12 cellular contexts compared by ENCODE assay signal in genomic region chr4:113637363-113637762, GRCh38.
DNase-seq lines count a peak whose midpoint lies in the region; ATAC-seq, FAIRE-seq and TF ChIP-seq lines count a peak whose summit lies in the region.
"Had no signal": no experiment of that assay in that cellular context is flagged by ENCODE, and none has a peak within 500 bp of the region (broad histone marks: within the 10 kb centered on the region; RNA-seq: fewer than 3 reads in every experiment).

No MANE protein-coding gene starts in this region.

- peaks cover 95% of the 10 kb centered on the region for H3K4me1 ChIP-seq in Karpas-422 (ENCODE audit: low read length)
- H3K4me1 ChIP-seq in GM12878 (ENCODE audit: control insufficient read depth, insufficient read depth, low read length), result peaks cover 55% of the 10 kb centered on the region

- TF ChIP-seq CTCF in GM12878 (IDR thresholded peaks at IDR 0.05 in 2 of 3, conservative IDR thresholded peaks at IDR 0.05 in 1 of 3; ENCODE audit: control insufficient read depth in 2 of 3, extremely low read depth in 1 of 3, insufficient read depth in 1 of 3, low read depth in 3 of 3, low read length in 3 of 3) (no peak), glutamatergic neuron (IDR thresholded peaks at IDR 0.05; ENCODE audit: partially characterized antibody, unreplicated experiment) (no peak)

- TF ChIP-seq EP300 in GM12878 (IDR thresholded peaks at IDR 0.05; ENCODE audit: borderline replicate concordance in 1 of 2, control insufficient read depth in 1 of 2, low read depth in 2 of 2, low read length in 2 of 2), result no peak

- peak overlapping the region; percentile 64 for H3K9ac ChIP-seq in Karpas-422 (ENCODE audit: low read length)
- H3K9ac ChIP-seq in GM12878 (ENCODE audit: control insufficient read depth, insufficient read depth, low read length), result no peak overlapping the region

- H3K79me2 ChIP-seq in Karpas-422 (ENCODE audit: low read length) (peaks cover 79% of the 10 kb centered on the region), GM12878 (ENCODE audit: control insufficient read depth, insufficient read depth, low read length) (peaks cover 19% of the 10 kb centered on the region)

- H3K27me3 ChIP-seq in Karpas-422 (ENCODE audit: low read length) (no peaks in the 10 kb centered on the region), GM12878 (replicated peaks in 1 of 2; ENCODE audit: control insufficient read depth in 2 of 2, insufficient read depth in 2 of 2, low read length in 1 of 2) (no peaks in the 10 kb centered on the region)
- H3K27me3 ChIP-seq: SJSA1 had no signal

- no peaks in the 10 kb centered on the region for H3K27me3 Mint-ChIP-seq in activated CD4-positive, alpha-beta T cell treated with anti-CD3 and anti-CD28 coated beads, Interleukin-2, amount 10 ng/mL, durations not matched to agents 24 days and 14 days
- H3K27me3 Mint-ChIP-seq in glutamatergic neuron (ENCODE audit: unreplicated experiment), result no peaks in the 10 kb centered on the region
- H3K27me3 Mint-ChIP-seq: memory B cell had no signal

- H2AFZ ChIP-seq in Karpas-422 (ENCODE audit: low read length) (no peak overlapping the region), GM12878 (ENCODE audit: control insufficient read depth, low read depth, low read length) (no peak overlapping the region)

- no peak for FAIRE-seq in GM12878 (lab: Jason Lieb, UNC)
- FAIRE-seq: G401.6 had no signal

- WGBS in GM12878 (ENCODE audit: insufficient coverage, insufficient replicate concordance, low lambda C conversion rate, missing lambda C conversion rate), result 0% methylated on average over 1 of the region's 1 CpG

- H3K4me2 ChIP-seq in Karpas-422 (ENCODE audit: low read depth, low read length, poor library complexity, severe bottlenecking) (peak overlapping the region; percentile 63), GM12878 (ENCODE audit: control insufficient read depth, insufficient read depth) (peak overlapping the region; percentile 28; the same call in 1 of the 2 replicates)

- no peak overlapping the region for H3K27ac Mint-ChIP-seq in activated CD4-positive, alpha-beta T cell treated with anti-CD3 and anti-CD28 coated beads, Interleukin-2, amount 10 ng/mL, durations not matched to agents 24 days and 14 days
- H3K27ac Mint-ChIP-seq in glutamatergic neuron (ENCODE audit: unreplicated experiment), result no peak overlapping the region

- POLR2A ChIA-PET in GM12878 (lab: Charles Lee), result interaction anchor here (0.7 to 4.0 kb wide), 12 partner anchors 9 to 284 kb away, joined by 3 to 20 read pairs (median 4); no protein-coding TSS in a partner anchor

- peak overlapping the region; percentile 14 for H3K4me3 Mint-ChIP-seq in activated CD4-positive, alpha-beta T cell treated with anti-CD3 and anti-CD28 coated beads, Interleukin-2, amount 10 ng/mL, durations not matched to agents 24 days and 14 days
- no peak overlapping the region for H3K4me3 Mint-ChIP-seq in glutamatergic neuron (ENCODE audit: unreplicated experiment)

- H3K9me2 ChIP-seq in Karpas-422 (replicated peaks; ENCODE audit: insufficient read depth, low read length), result no peaks in the 10 kb centered on the region

- SMC1A ChIA-PET in GM12878 (lab: Charles Lee; ENCODE audit: uncharacterized antibody, unreplicated experiment), result interaction anchor here (0.6 to 17.1 kb wide), 42 partner anchors 7 to 435 kb away, joined by 3 to 282 read pairs (median 5); no protein-coding TSS in a partner anchor

- H3K9me3 ChIP-seq in Karpas-422 (ENCODE audit: low read length), result no peaks in the 10 kb centered on the region
- H3K9me3 ChIP-seq in GM12878 (replicated peaks; ENCODE audit: control insufficient read depth, insufficient read depth, low read length), result no peaks in the 10 kb centered on the region
- H3K9me3 ChIP-seq: SJSA1 had no signal

- in situ Hi-C loops in GM12878 (cut with MboI), result no loop called here

- peak overlapping the region; percentile 49 for H3K4me3 ChIP-seq in Karpas-422 (ENCODE audit: low read length)
- H3K4me3 ChIP-seq in GM12878, result no peak overlapping the region
- H3K4me3 ChIP-seq: SJSA1 had no signal

- H3K36me3 ChIP-seq in Karpas-422 (ENCODE audit: insufficient read depth, low read length), result peaks cover 9% of the 10 kb centered on the region; the same call in 1 of the 2 replicates
- peaks cover 0 to 2% of the 10 kb centered on the region in 2 experiments; a peak in 1 of 4 replicates for H3K36me3 ChIP-seq in GM12878 (ENCODE audit: control insufficient read depth in 2 of 2, insufficient read depth in 2 of 2, low read length in 1 of 2)
- H3K36me3 ChIP-seq: SJSA1 had no signal

- H3K27ac ChIP-seq in Karpas-422 (ENCODE audit: low read length) (peak overlapping the region; percentile 97), GM12878 (ENCODE audit: control insufficient read depth, insufficient read depth) (peak overlapping the region; percentile 16)
- H3K27ac ChIP-seq: SJSA1 had no signal

- BruUV-seq in GM12878 (replicated peaks; lab: Mats Ljungman, UMichigan), result no TSS peak

- CTCF ChIA-PET in GM12878 (lab: Yijun Ruan, JAX), result interaction anchor here (0.6 to 7.0 kb wide), 22 partner anchors 9 to 434 kb away, joined by 3 to 46 read pairs (median 4); no protein-coding TSS in a partner anchor

- H3K9me3 Mint-ChIP-seq in activated CD4-positive, alpha-beta T cell treated with anti-CD3 and anti-CD28 coated beads, Interleukin-2, amount 10 ng/mL, durations not matched to agents 24 days and 14 days, result no peaks in the 10 kb centered on the region
- no peaks in the 10 kb centered on the region for H3K9me3 Mint-ChIP-seq in glutamatergic neuron (ENCODE audit: unreplicated experiment)

- peaks cover 46% of the 10 kb centered on the region for H3K4me1 Mint-ChIP-seq in activated CD4-positive, alpha-beta T cell treated with anti-CD3 and anti-CD28 coated beads, Interleukin-2, amount 10 ng/mL, durations not matched to agents 24 days and 14 days
- H3K4me1 Mint-ChIP-seq in glutamatergic neuron (ENCODE audit: low read depth, unreplicated experiment), result peaks cover 7% of the 10 kb centered on the region

- ATAC-seq in GM12878 (no peak; the same call in 2 of the 3 replicates), HG03175 (IDR thresholded peaks at IDR 0.05; ENCODE audit: unreplicated experiment) (no peak)

- no peaks in the 10 kb centered on the region for H4K20me1 ChIP-seq in Karpas-422 (ENCODE audit: insufficient read depth, low read depth, low read length)
- H4K20me1 ChIP-seq in GM12878 (ENCODE audit: control insufficient read depth, insufficient read depth), result no peaks in the 10 kb centered on the region

- TF ChIP-seq POLR2A in GM12878 (IDR thresholded peaks at IDR 0.05; ENCODE audit: low read depth, low read length), result no peak

- DNase-seq in activated CD4-positive, alpha-beta T cell treated with anti-CD3 and anti-CD28 coated beads, Interleukin-2, amount 10 ng/mL, durations not matched to agents 24 days and 14 days, result no peak
- no peak for DNase-seq in activated CD4-positive, alpha-beta T cell treated with anti-CD3 and anti-CD28 coated beads, Interleukin-2, amount 50 U/mL, for 4 hours
- DNase-seq in Karpas-422, result no peak
- no peak for DNase-seq in GM12878 (ENCODE audit: low read depth, low spot score)
- peak; percentile 27 for DNase-seq in renal cortical epithelial cell (ENCODE audit: low read depth)
- no peak for DNase-seq in NCI-H2196 (lab: John Stamatoyannopoulos, UW; ENCODE audit: unreplicated experiment)
- no peak for DNase-seq in glutamatergic neuron
- DNase-seq: substantia nigra had no signal

- H3K36me3 Mint-ChIP-seq in activated CD4-positive, alpha-beta T cell treated with anti-CD3 and anti-CD28 coated beads, Interleukin-2, amount 10 ng/mL, durations not matched to agents 24 days and 14 days (ENCODE audit: low read depth), result peaks cover 18% of the 10 kb centered on the region
- no peaks in the 10 kb centered on the region for H3K36me3 Mint-ChIP-seq in glutamatergic neuron (ENCODE audit: unreplicated experiment)

- no peak for TF ChIP-seq RAD21 in GM12878 (IDR thresholded peaks at IDR 0.05; ENCODE audit: insufficient read depth, low read depth, low read length)

- RAD21 ChIA-PET in GM12878 (lab: Charles Lee; ENCODE audit: unreplicated experiment), result interaction anchor here (0.8 to 4.9 kb wide), 28 partner anchors 10 to 388 kb away, joined by 3 to 72 read pairs (median 6); no protein-coding TSS in a partner anchor

- intact Hi-C loops in activated CD4-positive, alpha-beta T cell treated with anti-CD3 and anti-CD28 coated beads, Interleukin-2, amount 10 ng/mL, durations not matched to agents 24 days and 14 days (cut with micrococcal nuclease), result loop anchor here (1.0 to 2.0 kb wide), 2 partner anchors 46 to 125 kb away; no protein-coding TSS in a partner anchor
- intact Hi-C loops in GM12878 (cut with micrococcal nuclease; ENCODE audit: unreplicated experiment), result loop anchor here (2.0 kb wide), 1 partner anchor 125 kb away; no protein-coding TSS in a partner anchor

TF ChIP-seq in GM12878, 131 proteins besides CTCF, POLR2A, EP300 and RAD21:
- TF ChIP-seq PML (IDR thresholded peaks at IDR 0.05; ENCODE audit: low read length) (no peak), HDGF (IDR thresholded peaks at IDR 0.05) (no peak), BCL11A (IDR thresholded peaks at IDR 0.05; ENCODE audit: low read depth, low read length) (no peak), KLF5 (IDR thresholded peaks at IDR 0.05; ENCODE audit: partially characterized antibody) (no peak), DPF2 (IDR thresholded peaks at IDR 0.05) (no peak), YY1 (IDR thresholded peaks at IDR 0.05; ENCODE audit: low read depth, low read length) (no peak), ZNF217 (IDR thresholded peaks at IDR 0.05) (no peak), POLR2AphosphoS2 (IDR thresholded peaks at IDR 0.05; ENCODE audit: low read depth, low read length) (no peak), MYB (IDR thresholded peaks at IDR 0.05; ENCODE audit: borderline replicate concordance, low read depth, low read length) (no peak), FOXM1 (IDR thresholded peaks at IDR 0.05; ENCODE audit: low read depth, low read length) (no peak), ZNF207 (IDR thresholded peaks at IDR 0.05; ENCODE audit: borderline replicate concordance) (no peak), SRF (IDR thresholded peaks at IDR 0.05; ENCODE audit: low read depth in 2 of 2, low read length in 2 of 2) (no peak), E2F4 (IDR thresholded peaks at IDR 0.05; ENCODE audit: low read depth, low read length) (no peak)
